In genomic region chr6:113907107-113907506, GRCh38 we compare ENCODE assay signal across 12 cellular contexts. TPM values are rescaled to one million over a fixed set of nuclear protein-coding genes. Genes with fewer than 3 reads are reported as not detected.
"Had no signal": no experiment of that assay in that cellular context is flagged by ENCODE, and none has a peak within 500 bp of the region (broad histone marks: within the 10 kb centered on the region; RNA-seq: fewer than 3 reads in every experiment).

No MANE protein-coding gene starts in this region.

- H3K27ac ChIP-seq: skin epidermis, stomach, uterus had no signal

- DNase-seq: activated B cell treated with CpG ODN at 0.5 μM for 24 hours; activated CD4-positive, alpha-beta T cell treated with anti-CD3 and anti-CD28 coated beads, Interleukin-2, amount 50 U/mL, for 1 hour; activated naive CD4-positive, alpha-beta T cell treated with anti-CD3 and anti-CD28 coated beads, Interleukin-2, amount 10 ng/mL, durations not matched to agents 7 days and 5 days; activated T-cell treated with anti-CD3 and anti-CD28 coated beads for 4 hours; amniotic stem cell; naive thymus-derived CD8-positive, alpha-beta T cell; posterior cingulate gyrus; stomach; T-helper 17 cell; uterus had no signal

- H3K27me3 ChIP-seq: stomach, uterus had no signal

- H3K36me3 ChIP-seq: stomach, uterus had no signal

- H3K9me3 ChIP-seq: stomach, uterus had no signal

- H3K4me3 ChIP-seq: lung, skin epidermis, stomach, uterus had no signal

RNA-seq across cellular contexts. Expression of gene MARCKS, which starts 50.0 kb away (rescaled TPM):
- polyA plus RNA-seq: naive thymus-derived CD8-positive, alpha-beta T cell had no signal
